Comparison of ENCODE assay signal across 16 cellular contexts in the genomic region with DNA sequence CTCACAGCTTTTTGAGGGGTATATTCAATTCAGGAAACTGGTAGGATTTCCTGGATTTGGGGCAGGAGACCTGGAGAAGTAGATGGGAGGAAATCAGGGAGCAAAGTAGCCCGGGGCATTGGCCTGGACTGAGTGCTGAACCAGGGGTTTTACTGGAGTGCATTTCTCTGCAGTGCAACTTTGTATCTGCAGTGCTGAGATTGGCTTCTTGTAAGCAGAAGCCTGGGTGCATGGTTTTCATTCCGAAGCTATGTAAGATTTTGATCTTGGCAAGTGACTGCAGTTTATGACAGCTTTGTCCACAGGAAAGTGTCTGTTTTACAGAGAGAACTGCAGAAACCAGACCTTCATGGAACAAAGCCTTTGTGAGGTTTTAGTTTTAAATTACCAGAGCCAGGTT.
A peak's percentile ranks its signal among the peaks of the same experiment; 100 is the strongest.
DNase-seq lines count a peak whose midpoint lies in the region; ATAC-seq and TF ChIP-seq lines count a peak whose summit lies in the region.
"Had no signal": no experiment of that assay in that cellular context is flagged by ENCODE, and none has a peak within 500 bp of the region (broad histone marks: within the 10 kb centered on the region; RNA-seq: fewer than 3 reads in every experiment).

No MANE protein-coding gene starts in this region.

- no peaks in the 10 kb centered on the region for H3K27me3 ChIP-seq in IMR-90 (ENCODE audit: control insufficient read depth, insufficient read depth, low read length)

- H2AK9ac ChIP-seq in IMR-90 (replicated peaks; ENCODE audit: low read depth, low read length, poor library complexity) = no peak overlapping the region

- H3K27ac ChIP-seq in IMR-90 (ENCODE audit: insufficient read depth, low read length) (no peak overlapping the region), mesodermal cell (ENCODE audit: low read depth, low read length, severe bottlenecking) (peak overlapping the region; percentile 8)
- H3K27ac ChIP-seq: PC-9, SK-N-MC had no signal

- H3K4me2 ChIP-seq in IMR-90 (ENCODE audit: low read depth, low read length) = no peak overlapping the region
- H3K4me2 ChIP-seq: PC-9 had no signal

- no peak overlapping the region for H2BK15ac ChIP-seq in IMR-90 (ENCODE audit: low read depth, low read length)

- in situ Hi-C loops in IMR-90 (cut with MboI; ENCODE audit: low sequenced_read_pairs) = no loop called here

- dilution Hi-C loops in IMR-90 (cut with HindIII; ENCODE audit: low sequenced_read_pairs, unreplicated experiment) = no loop called here

- POLR2A ChIA-PET in AG04449 (lab: Yijun Ruan, JAX) (no interaction called here), IMR-90 (lab: Charles Lee; ENCODE audit: unreplicated experiment) (no interaction called here)

- no peak overlapping the region for H3K18ac ChIP-seq in IMR-90 (ENCODE audit: low read depth, low read length)

- H3K4ac ChIP-seq in IMR-90 (ENCODE audit: low read depth, low read length) = no peak overlapping the region

- TF ChIP-seq CTCF in AG04449 (IDR thresholded peaks at IDR 0.05; ENCODE audit: insufficient read depth, low read length, missing control alignments) = no peak
- no peak for TF ChIP-seq CTCF in IMR-90 (conservative IDR thresholded peaks at IDR 0.05; ENCODE audit: low read depth, low read length)

- H2BK120ac ChIP-seq in IMR-90 (ENCODE audit: low read depth, low read length) = no peak overlapping the region

- no peaks in the 10 kb centered on the region for H3K79me1 ChIP-seq in IMR-90 (ENCODE audit: low read depth in 1 of 2, low read length in 2 of 2)

- CTCF ChIA-PET in AG04449 (lab: Yijun Ruan, JAX) = no interaction called here
- CTCF ChIA-PET in IMR-90 (lab: Yijun Ruan, JAX) = interaction anchor here (1.5 kb wide), 1 partner anchor 35 kb away, joined by 4 read pairs; no protein-coding TSS in a partner anchor

- no peaks in the 10 kb centered on the region for H4K20me1 ChIP-seq in IMR-90 (ENCODE audit: insufficient read depth, low read length)

- H3K4me1 ChIP-seq in IMR-90 (ENCODE audit: control insufficient read depth, insufficient read depth, low read length) (no peaks in the 10 kb centered on the region), mesodermal cell (ENCODE audit: control insufficient read depth, insufficient read depth, low read length, poor library complexity, severe bottlenecking) (no peaks in the 10 kb centered on the region)
- H3K4me1 ChIP-seq: Caco-2 had no signal

- intact Hi-C loops in IMR-90 (cut with micrococcal nuclease) = no loop called here

- TF ChIP-seq RAD21 in IMR-90 (IDR thresholded peaks at IDR 0.05; ENCODE audit: low read length) = no peak

- H2AFZ ChIP-seq in IMR-90 (replicated peaks; ENCODE audit: low read length, poor library complexity) = no peak overlapping the region
- H2AFZ ChIP-seq: PC-9 had no signal

- H3K9ac ChIP-seq in IMR-90 (ENCODE audit: low read depth, low read length) = no peak overlapping the region

- H3K36me3 ChIP-seq in IMR-90 (ENCODE audit: control insufficient read depth, insufficient read depth, low read length) (no peaks in the 10 kb centered on the region), mesodermal cell (ENCODE audit: control insufficient read depth, insufficient read depth, low read length) (no peaks in the 10 kb centered on the region)

- H3K4me3 ChIP-seq in AG04449 (ENCODE audit: low read depth, low read length) = no peak overlapping the region
- H3K4me3 ChIP-seq in IMR-90 (ENCODE audit: insufficient read depth, low read depth, low read length) = no peak overlapping the region
- no peak overlapping the region for H3K4me3 ChIP-seq in mesodermal cell (ENCODE audit: extremely low read depth, insufficient read depth, low read length, poor library complexity, severe bottlenecking)
- H3K4me3 ChIP-seq: PC-9, SK-N-MC had no signal

- H3K9me3 ChIP-seq in IMR-90 (ENCODE audit: control insufficient read depth, insufficient read depth, low read length) = no peaks in the 10 kb centered on the region
- H3K9me3 ChIP-seq in mesodermal cell (ENCODE audit: control insufficient read depth, low read length) = peaks cover 4% of the 10 kb centered on the region
- H3K9me3 ChIP-seq: Caco-2 had no signal

- no peak for TF ChIP-seq POLR2A in IMR-90 (IDR thresholded peaks at IDR 0.05; ENCODE audit: low read depth, low read length)

- H4K5ac ChIP-seq in IMR-90 (ENCODE audit: low read depth, low read length) = no peak overlapping the region

- DNase-seq in AG04449 (ENCODE audit: low read depth, low spot score) = peak; percentile 31
- DNase-seq in IMR-90 = peak; percentile 30
- DNase-seq in dedifferentiated amniotic fluid mesenchymal stem cell (ENCODE audit: extremely low spot score) = peak; percentile 36
- no peak for DNase-seq in activated CD8-positive, alpha-beta memory T cell treated with anti-CD3 and anti-CD28 coated beads, Interleukin-2, amount 50 U/mL, for 48 hours
- no peak for DNase-seq in putamen (ENCODE audit: low spot score)
- DNase-seq in KG1 (lab: John Stamatoyannopoulos, UW) = no peak
- DNase-seq: 8988T, AML-193, Caco-2, KBM-7, NCI-H1092, NCI-H1694 treated with DMSO at 0.1 percent for 48 hours, PC-9 had no signal

- H4K8ac ChIP-seq in IMR-90 (ENCODE audit: low read depth in 2 of 2, low read length in 2 of 2) = no peak overlapping the region

- 61% methylated on average over 2 of the region's 2 CpGs; no CpG with 5 or more reads in 1 of the 2 experiments for WGBS in IMR-90 (ENCODE audit: extremely low coverage in 2 of 2, insufficient read length in 1 of 2), 2 experiments
- WGBS in mesodermal cell (ENCODE audit: insufficient coverage in 2 of 2), 2 experiments = 96 to 100% methylated on average over 1 to 2 of the region's 2 CpGs

- peak; percentile 59 for ATAC-seq in IMR-90 (ENCODE audit: low read depth)
- ATAC-seq in GM21529 (IDR thresholded peaks at IDR 0.05; ENCODE audit: unreplicated experiment) = no peak

- H4K91ac ChIP-seq in IMR-90 (ENCODE audit: insufficient read depth, low read depth, low read length) = no peak overlapping the region

- H3K14ac ChIP-seq in IMR-90 (replicated peaks; ENCODE audit: low read depth, low read length) = no peak overlapping the region

- H2AK5ac ChIP-seq in IMR-90 (ENCODE audit: low read depth, low read length) = no peak overlapping the region

- no peak overlapping the region for H3K56ac ChIP-seq in IMR-90 (ENCODE audit: extremely low read depth, insufficient read depth, low read length)

- no TSS peak for BruUV-seq in IMR-90 (replicated peaks; lab: Mats Ljungman, UMichigan)

- no peak overlapping the region for H2BK20ac ChIP-seq in IMR-90 (ENCODE audit: low read depth, low read length)

- H2BK5ac ChIP-seq in IMR-90 (ENCODE audit: low read depth, low read length, poor library complexity, severe bottlenecking) = no peak overlapping the region

- no peak overlapping the region for H3K23ac ChIP-seq in IMR-90 (ENCODE audit: low read depth, low read length)

- H3K9me1 ChIP-seq in IMR-90 (ENCODE audit: insufficient read depth, low read length) = no peaks in the 10 kb centered on the region; the same call in 1 of the 2 replicates

TF ChIP-seq in IMR-90, 13 proteins besides CTCF, POLR2A, EP300 and RAD21:
- TF ChIP-seq FOS (IDR thresholded peaks at IDR 0.05; ENCODE audit: low read depth, low read length) (no peak), CHD1 (IDR thresholded peaks at IDR 0.05; ENCODE audit: low read depth, low read length) (no peak), CEBPB (IDR thresholded peaks at IDR 0.05; ENCODE audit: low read depth, low read length) (no peak), RCOR1 (IDR thresholded peaks at IDR 0.05; ENCODE audit: insufficient replicate concordance, low read length) (no peak), MXI1 (IDR thresholded peaks at IDR 0.05; ENCODE audit: borderline replicate concordance, low read depth, low read length) (no peak), MAFK (IDR thresholded peaks at IDR 0.05; ENCODE audit: low read depth, low read length) (no peak)
- TF ChIP-seq, protein P1, sequence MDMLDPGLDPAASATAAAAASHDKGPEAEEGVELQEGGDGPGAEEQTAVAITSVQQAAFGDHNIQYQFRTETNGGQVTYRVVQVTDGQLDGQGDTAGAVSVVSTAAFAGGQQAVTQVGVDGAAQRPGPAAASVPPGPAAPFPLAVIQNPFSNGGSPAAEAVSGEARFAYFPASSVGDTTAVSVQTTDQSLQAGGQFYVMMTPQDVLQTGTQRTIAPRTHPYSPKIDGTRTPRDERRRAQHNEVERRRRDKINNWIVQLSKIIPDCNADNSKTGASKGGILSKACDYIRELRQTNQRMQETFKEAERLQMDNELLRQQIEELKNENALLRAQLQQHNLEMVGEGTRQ (IDR thresholded peaks at IDR 0.05; ENCODE audit: low read depth, low read length) = no peak

Comparison
In these comparisons a context has a peak if more than half of its experiments do, and no peak if none do; other contexts are left out.
1. DNase-seq: peak in AG04449 (single experiment), IMR-90 (single experiment) and dedifferentiated amniotic fluid mesenchymal stem cell (single experiment); none in activated CD8-positive, alpha-beta memory T cell treated with anti-CD3 and anti-CD28 coated beads, Interleukin-2, amount 50 U/mL, for 48 hours (single experiment), putamen (single experiment) and KG1 (single experiment).